In the genomic region with DNA sequence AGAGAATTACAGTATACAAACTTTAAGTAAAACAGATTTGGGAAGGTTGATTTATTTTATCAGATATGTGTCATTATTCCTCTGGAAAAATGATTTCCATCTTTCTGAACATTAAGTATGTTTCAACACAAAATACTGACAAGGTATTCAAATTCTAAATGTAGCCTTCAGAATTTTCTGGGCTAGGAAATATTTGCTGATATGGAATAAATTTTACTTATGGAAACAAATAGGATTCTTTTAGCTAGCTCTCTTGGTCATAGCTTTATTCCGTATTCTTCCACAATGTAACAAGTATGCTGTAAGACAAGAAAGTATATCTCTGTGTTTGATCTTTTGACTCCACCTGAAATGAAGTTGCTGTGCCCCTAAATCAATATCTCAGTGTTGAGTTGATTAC, we compare ENCODE assay signal across 23 cellular contexts.
"Had no signal": no experiment of that assay in that cellular context is flagged by ENCODE, and none has a peak within 500 bp of the region (broad histone marks: within the 10 kb centered on the region; RNA-seq: fewer than 3 reads in every experiment).

No MANE protein-coding gene starts in this region.

- H3K9me3 Mint-ChIP-seq: stimulated activated memory B cell treated with anti-CD40 and anti-IgM and Interleukin-4, amounts not matched to agents 10 μg/mL and 1 μg/mL and 100 μg/mL, for 72 hours had no signal

- H3K27ac Mint-ChIP-seq: endodermal cell; naive B cell; nephron; progenitor cell of endocrine pancreas; stimulated activated memory B cell treated with anti-CD40 and anti-IgM and Interleukin-4, amounts not matched to agents 10 μg/mL and 1 μg/mL and 100 μg/mL, for 72 hours; stimulated activated naive CD8-positive, alpha-beta T cell treated with anti-CD3 and anti-CD28 coated beads, Interleukin-15, Interleukin-2, amounts not matched to agents 100 ng/mL and 50 ng/mL, for 24 hours had no signal

- DNase-seq: effector CD4-positive, alpha-beta T cell; endodermal cell; erythroblast; heart left ventricle; hippocampal formation; left colon; left ventricle myocardium superior; mesenchymal stem cell; naive B cell; ovary; right cardiac atrium; stimulated activated CD4-positive, alpha-beta T cell treated with anti-CD3 and anti-CD28 coated beads, Interleukin-4, amount 100 ng/mL, for 1 hour; tibial artery; upper lobe of right lung had no signal

- H3K9me3 ChIP-seq: heart left ventricle, ovary, tibial artery, upper lobe of right lung, vagina had no signal

- H3K36me3 Mint-ChIP-seq: naive B cell; stimulated activated memory B cell treated with anti-CD40 and anti-IgM and Interleukin-4, amounts not matched to agents 10 μg/mL and 1 μg/mL and 100 μg/mL, for 72 hours had no signal

- H3K4me1 ChIP-seq: upper lobe of right lung, vagina had no signal

- H3K27me3 Mint-ChIP-seq: naive B cell; progenitor cell of endocrine pancreas; stimulated activated memory B cell treated with anti-CD40 and anti-IgM and Interleukin-4, amounts not matched to agents 10 μg/mL and 1 μg/mL and 100 μg/mL, for 72 hours had no signal

- H3K4me3 ChIP-seq: coronary artery, heart left ventricle, lung, ovary, tibial artery, upper lobe of right lung, vagina had no signal

- H3K27me3 ChIP-seq: heart left ventricle, ovary, tibial artery, upper lobe of right lung, vagina had no signal

- ATAC-seq: heart left ventricle; left colon; left ventricle myocardium superior; right cardiac atrium; stimulated activated memory B cell treated with anti-CD40 and anti-IgM and Interleukin-4, amounts not matched to agents 10 μg/mL and 1 μg/mL and 100 μg/mL, for 72 hours; upper lobe of right lung had no signal

- H3K27ac ChIP-seq: coronary artery, heart left ventricle, ovary, tibial artery, upper lobe of right lung, vagina had no signal

- H3K4me3 Mint-ChIP-seq: endodermal cell; naive B cell; nephron; stimulated activated memory B cell treated with anti-CD40 and anti-IgM and Interleukin-4, amounts not matched to agents 10 μg/mL and 1 μg/mL and 100 μg/mL, for 72 hours; stimulated activated naive CD8-positive, alpha-beta T cell treated with anti-CD3 and anti-CD28 coated beads, Interleukin-15, Interleukin-2, amounts not matched to agents 100 ng/mL and 50 ng/mL, for 24 hours had no signal

- H3K36me3 ChIP-seq: heart left ventricle, ovary, tibial artery, upper lobe of right lung, vagina had no signal

- FAIRE-seq: endothelial cell of umbilical vein, frontal cortex had no signal

- H3K4me1 Mint-ChIP-seq: endodermal cell; naive B cell; nephron; stimulated activated memory B cell treated with anti-CD40 and anti-IgM and Interleukin-4, amounts not matched to agents 10 μg/mL and 1 μg/mL and 100 μg/mL, for 72 hours had no signal
